Comparison of ENCODE assay signal across 17 cellular contexts in genomic region chr12:5318874-5319273, GRCh38.
DNase-seq lines count a peak whose midpoint lies in the region; ATAC-seq and TF ChIP-seq lines count a peak whose summit lies in the region.
"Had no signal": no experiment of that assay in that cellular context is flagged by ENCODE, and none has a peak within 500 bp of the region (broad histone marks: within the 10 kb centered on the region; RNA-seq: fewer than 3 reads in every experiment).

No MANE protein-coding gene starts in this region.

- CTCF ChIA-PET in AG04450 (lab: Charles Lee): no interaction called here
- CTCF ChIA-PET in naive thymus-derived CD4-positive, alpha-beta T cell (lab: Charles Lee): no interaction called here

- peak; percentile 27 for DNase-seq in AG04450 (ENCODE audit: low read depth, low spot score)
- DNase-seq in HFFc6: peak; percentile 85
- DNase-seq in brain microvascular endothelial cell: peak; percentile 75
- peak; percentile 81 for DNase-seq in kidney tubule cell (ENCODE audit: low spot score)
- no peak for DNase-seq in CD14-positive monocyte (ENCODE audit: low spot score)
- no peak for DNase-seq in activated T-cell treated with anti-CD3 and anti-CD28 coated beads, Interleukin-2, amount 50 U/mL, for 48 hours
- no peak for DNase-seq in naive thymus-derived CD4-positive, alpha-beta T cell
- DNase-seq: activated CD4-positive, alpha-beta T cell treated with anti-CD3 and anti-CD28 coated beads, Interleukin-2, amount 50 U/mL, for 48 hours; activated gamma-delta T cell treated with Interleukin-2 at 50 U/mL for 16 hours; foreskin melanocyte; Kasumi-1; NCI-H2107; spleen; T-helper 2 cell; tibial artery had no signal

- no peak overlapping the region for H3K4me3 ChIP-seq in AG04450 (ENCODE audit: low read depth, low read length)
- H3K4me3 ChIP-seq in brain microvascular endothelial cell (ENCODE audit: low read depth, low read length): no peak overlapping the region
- H3K4me3 ChIP-seq in naive thymus-derived CD4-positive, alpha-beta T cell (ENCODE audit: low read length): no peak overlapping the region
- H3K4me3 ChIP-seq: spleen, tibial artery had no signal

- H3K27ac ChIP-seq in AG04450 (ENCODE audit: low read depth, low read length) (no peak overlapping the region), brain microvascular endothelial cell (no peak overlapping the region)
- H3K27ac ChIP-seq in naive thymus-derived CD4-positive, alpha-beta T cell (ENCODE audit: low read depth, low read length): no peak overlapping the region
- H3K27ac ChIP-seq: spleen, tibial artery had no signal

- POLR2A ChIA-PET in AG04450 (lab: Yijun Ruan, JAX): interaction anchor here (0.8 kb wide), 1 partner anchor 427 kb away, joined by 3 read pairs; no protein-coding TSS in a partner anchor
- POLR2A ChIA-PET in naive thymus-derived CD4-positive, alpha-beta T cell (lab: Charles Lee): no interaction called here

- no peaks in the 10 kb centered on the region for H3K36me3 ChIP-seq in brain microvascular endothelial cell (replicated peaks)
- no peaks in the 10 kb centered on the region for H3K36me3 ChIP-seq in naive thymus-derived CD4-positive, alpha-beta T cell (ENCODE audit: control insufficient read depth in 2 of 3, insufficient read depth in 3 of 3, low read length in 3 of 3)
- H3K36me3 ChIP-seq: spleen, tibial artery had no signal

- in situ Hi-C loops in brain microvascular endothelial cell (cut with HindIII; ENCODE audit: low pct_ligation_motif_present, low sequenced_read_pairs): no loop called here

- H3K36me3 Mint-ChIP-seq in HFFc6 (ENCODE audit: low read depth): no peaks in the 10 kb centered on the region
- no peaks in the 10 kb centered on the region for H3K36me3 Mint-ChIP-seq in CD14-positive monocyte
- H3K36me3 Mint-ChIP-seq in naive thymus-derived CD4-positive, alpha-beta T cell: peaks cover 0 to 5% (median 0%) of the 10 kb centered on the region in 5 donors

- H3K9me3 Mint-ChIP-seq in HFFc6 (no peaks in the 10 kb centered on the region), CD14-positive monocyte (peaks cover 6 to 24% (median 9%) of the 10 kb centered on the region in 7 donors)
- peaks cover 0 to 39% (median 14%) of the 10 kb centered on the region in 11 donors for H3K9me3 Mint-ChIP-seq in naive thymus-derived CD4-positive, alpha-beta T cell

- no peak for ATAC-seq in GM18873 (IDR thresholded peaks at IDR 0.05; ENCODE audit: low FRiP score, unreplicated experiment)
- ATAC-seq in naive thymus-derived CD4-positive, alpha-beta T cell: no peak
- ATAC-seq: left lobe of liver had no signal

- H3K27me3 Mint-ChIP-seq in HFFc6 (ENCODE audit: insufficient read depth) (peaks cover 6% of the 10 kb centered on the region), CD14-positive monocyte (ENCODE audit: low read depth in 3 of 3) (peaks cover 0 to 2% (median 0%) of the 10 kb centered on the region in 3 donors)
- peaks cover 6 to 21% (median 10%) of the 10 kb centered on the region in 5 donors for H3K27me3 Mint-ChIP-seq in naive thymus-derived CD4-positive, alpha-beta T cell

- intact Hi-C loops in CD14-positive monocyte (cut with micrococcal nuclease): no loop called here
- intact Hi-C loops in naive thymus-derived CD4-positive, alpha-beta T cell (cut with micrococcal nuclease): no loop called here

- H3K4me3 Mint-ChIP-seq in HFFc6: no peak overlapping the region
- H3K4me3 Mint-ChIP-seq in CD14-positive monocyte: no peak overlapping the region
- no peak overlapping the region for H3K4me3 Mint-ChIP-seq in naive thymus-derived CD4-positive, alpha-beta T cell

- H3K27ac Mint-ChIP-seq in HFFc6 (peak overlapping the region; percentile 48; the same call in 1 of the 2 replicates), CD14-positive monocyte (no peak overlapping the region)
- no peak overlapping the region for H3K27ac Mint-ChIP-seq in naive thymus-derived CD4-positive, alpha-beta T cell

- no peaks in the 10 kb centered on the region for H3K4me1 ChIP-seq in naive thymus-derived CD4-positive, alpha-beta T cell (ENCODE audit: control insufficient read depth in 2 of 2, insufficient read depth in 2 of 2, low read length in 2 of 2)
- H3K4me1 ChIP-seq: spleen had no signal

- H3K27me3 ChIP-seq in AG04450 (ENCODE audit: control insufficient read depth, insufficient read depth, low read length) (peaks cover under 1% of the 10 kb centered on the region), brain microvascular endothelial cell (replicated peaks) (no peaks in the 10 kb centered on the region)
- H3K27me3 ChIP-seq in naive thymus-derived CD4-positive, alpha-beta T cell (ENCODE audit: control insufficient read depth in 2 of 2, insufficient read depth in 2 of 2, low read length in 2 of 2): no peaks in the 10 kb centered on the region
- H3K27me3 ChIP-seq: spleen, tibial artery had no signal

- TF ChIP-seq CTCF in AG04450 (IDR thresholded peaks at IDR 0.05; ENCODE audit: low read depth, low read length) (no peak), HFFc6 (IDR thresholded peaks at IDR 0.05) (no peak), brain microvascular endothelial cell (IDR thresholded peaks at IDR 0.05; ENCODE audit: low read depth, low read length, missing control alignments) (no peak), CD14-positive monocyte (IDR thresholded peaks at IDR 0.05) (no peak)

- H3K4me1 Mint-ChIP-seq in HFFc6 (ENCODE audit: low read depth) (peaks cover 13% of the 10 kb centered on the region), CD14-positive monocyte (no peaks in the 10 kb centered on the region)
- H3K4me1 Mint-ChIP-seq in naive thymus-derived CD4-positive, alpha-beta T cell: no peaks in the 10 kb centered on the region

- H3K9me3 ChIP-seq in AG04450 (ENCODE audit: control insufficient read depth, insufficient read depth, low read length): no peaks in the 10 kb centered on the region
- no peaks in the 10 kb centered on the region for H3K9me3 ChIP-seq in naive thymus-derived CD4-positive, alpha-beta T cell (ENCODE audit: control insufficient read depth in 2 of 3, low read length in 3 of 3)

Comparison
In these comparisons a context has a peak if more than half of its experiments do, and no peak if none do; other contexts are left out.
1. DNase-seq: peak in AG04450 (single experiment), HFFc6 (single experiment), brain microvascular endothelial cell (single experiment) and kidney tubule cell (single experiment); none in CD14-positive monocyte (single experiment), activated T-cell treated with anti-CD3 and anti-CD28 coated beads, Interleukin-2, amount 50 U/mL, for 48 hours (0 of 2) and naive thymus-derived CD4-positive, alpha-beta T cell (0 of 9).